ENCODE assay signal across 22 cellular contexts in the genomic region with DNA sequence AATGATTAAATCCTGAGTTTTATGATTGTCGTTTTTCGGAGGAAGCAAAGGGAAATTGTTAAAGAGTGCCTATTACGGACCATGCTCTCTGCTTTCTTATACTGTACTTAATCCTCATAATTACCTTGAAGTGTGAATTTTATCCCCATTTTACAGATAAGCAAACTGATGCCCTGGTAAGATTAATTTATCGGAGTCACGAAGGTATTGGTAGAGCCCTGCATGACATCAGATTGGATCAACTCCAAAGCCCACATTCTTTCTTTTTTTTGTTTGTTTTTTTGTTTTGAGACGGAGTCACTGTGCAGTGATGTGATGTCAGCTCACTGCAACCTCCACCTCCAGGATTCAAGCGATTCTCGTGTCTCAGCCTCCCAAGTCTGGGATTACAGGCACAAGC. TPM values are rescaled to one million over a fixed set of nuclear protein-coding genes. Genes with fewer than 3 reads are reported as not detected.
DNase-seq lines count a peak whose midpoint lies in the region; ATAC-seq and TF ChIP-seq lines count a peak whose summit lies in the region.
"Had no signal": no experiment of that assay in that cellular context is flagged by ENCODE, and none has a peak within 500 bp of the region (broad histone marks: within the 10 kb centered on the region; RNA-seq: fewer than 3 reads in every experiment).

No MANE protein-coding gene starts in this region.

- no peaks in the 10 kb centered on the region for H3K27me3 ChIP-seq in IMR-90 (ENCODE audit: control insufficient read depth, insufficient read depth, low read length)
- no peaks in the 10 kb centered on the region for H3K27me3 ChIP-seq in suprapubic skin
- peaks cover 36% of the 10 kb centered on the region for H3K27me3 ChIP-seq in CD4-positive, alpha-beta T cell (ENCODE audit: control insufficient read depth, insufficient read depth, low read length)
- H3K27me3 ChIP-seq: adrenal gland, upper lobe of left lung had no signal

- H3K4me3 ChIP-seq in IMR-90 (ENCODE audit: insufficient read depth, low read depth, low read length) (no peak overlapping the region), choroid plexus epithelial cell (ENCODE audit: low read depth, low read length) (no peak overlapping the region), suprapubic skin (no peak overlapping the region)
- H3K4me3 ChIP-seq: adrenal gland had no signal

- H4K20me1 ChIP-seq in IMR-90 (ENCODE audit: insufficient read depth, low read length) = peaks cover 9% of the 10 kb centered on the region; the same call in 1 of the 2 replicates

- no peak overlapping the region for H2AK5ac ChIP-seq in IMR-90 (ENCODE audit: low read depth, low read length)

- no peak overlapping the region for H3K4ac ChIP-seq in IMR-90 (ENCODE audit: low read depth, low read length)

- POLR2A ChIA-PET in IMR-90 (lab: Charles Lee; ENCODE audit: unreplicated experiment) = no interaction called here
- POLR2A ChIA-PET in CD4-positive, alpha-beta T cell (lab: Charles Lee) = no interaction called here

- H3K4me2 ChIP-seq in IMR-90 (ENCODE audit: low read depth, low read length) = no peak overlapping the region

- no TSS peak for BruUV-seq in IMR-90 (replicated peaks; lab: Mats Ljungman, UMichigan)

- CTCF ChIA-PET in IMR-90 (lab: Yijun Ruan, JAX) = no interaction called here
- CTCF ChIA-PET in CD4-positive, alpha-beta T cell (lab: Charles Lee) = no interaction called here

- no peak for DNase-seq in IMR-90
- peak; percentile 18 for DNase-seq in choroid plexus epithelial cell (ENCODE audit: low read depth)
- no peak for DNase-seq in memory B cell (ENCODE audit: low spot score in 2 of 2)
- no peak for DNase-seq in suprapubic skin (ENCODE audit: low spot score in 2 of 2)
- DNase-seq in activated T-cell treated with anti-CD3 and anti-CD28 coated beads, Interleukin-2, amount 50 U/mL, for 1 hour = no peak
- DNase-seq in CD4-positive, alpha-beta T cell = no peak
- no peak for DNase-seq in NOMO-1 (lab: John Stamatoyannopoulos, UW; ENCODE audit: unreplicated experiment in 2 of 2)
- DNase-seq: activated CD4-positive, alpha-beta T cell treated with anti-CD3 and anti-CD28 coated beads, Interleukin-2, amount 50 U/mL, for 48 hours; Caco-2; effector memory CD4-positive, alpha-beta T cell; islet precursor cell; naive B cell; NCI-H510A treated with DMSO at 0.1 percent for 48 hours; small intestine; stimulated activated CD4-positive, alpha-beta T cell treated with anti-CD3 and anti-CD28 coated beads, Interleukin-4, amount 100 ng/mL, for 1 hour; T-helper 2 cell; upper lobe of left lung; WERI-Rb-1 had no signal

- no peak overlapping the region for H3K23ac ChIP-seq in IMR-90 (ENCODE audit: low read depth, low read length)

- no peak overlapping the region for H3K27ac Mint-ChIP-seq in memory B cell
- H3K27ac Mint-ChIP-seq in CD4-positive, alpha-beta T cell = no peak overlapping the region
- H3K27ac Mint-ChIP-seq: stimulated activated naive CD8-positive, alpha-beta T cell treated with anti-CD3 and anti-CD28 coated beads, Interleukin-15, Interleukin-2, amounts not matched to agents 100 ng/mL and 50 ng/mL, for 24 hours had no signal

- TF ChIP-seq RAD21 in IMR-90 (IDR thresholded peaks at IDR 0.05; ENCODE audit: low read length) = no peak

- H2AK9ac ChIP-seq in IMR-90 (replicated peaks; ENCODE audit: low read depth, low read length, poor library complexity) = no peak overlapping the region

- no peak overlapping the region for H3K9ac ChIP-seq in IMR-90 (ENCODE audit: low read depth, low read length)

- in situ Hi-C loops in IMR-90 (cut with MboI; ENCODE audit: low sequenced_read_pairs) = no loop called here

- no peak overlapping the region for H3K14ac ChIP-seq in IMR-90 (replicated peaks; ENCODE audit: low read depth, low read length)

- no peak overlapping the region for H2AFZ ChIP-seq in IMR-90 (replicated peaks; ENCODE audit: low read length, poor library complexity)

- 0 out of 2 replicates have a peak overlapping the region, but pooled peaks have one; percentile 28 for H4K5ac ChIP-seq in IMR-90 (ENCODE audit: low read depth, low read length)

- intact Hi-C loops in IMR-90 (cut with micrococcal nuclease) = loop anchor here (1.0 kb wide), 1 partner anchor 74 kb away; no protein-coding TSS in a partner anchor
- intact Hi-C loops in CD4-positive, alpha-beta T cell (cut with DNase I, micrococcal nuclease) = no loop called here

- no peak for ATAC-seq in IMR-90 (ENCODE audit: low read depth)
- ATAC-seq in memory B cell (ENCODE audit: low read depth) = no peak
- ATAC-seq in CD4-positive, alpha-beta T cell (ENCODE audit: poor library complexity) = no peak
- ATAC-seq in GM21717 (IDR thresholded peaks at IDR 0.05; ENCODE audit: unreplicated experiment) = no peak

- H3K18ac ChIP-seq in IMR-90 (ENCODE audit: low read depth, low read length) = peak overlapping the region; percentile 26; the same call in 1 of the 2 replicates

- H3K79me1 ChIP-seq in IMR-90 (ENCODE audit: low read depth in 1 of 2, low read length in 2 of 2) = peaks cover 0 to 4% of the 10 kb centered on the region in 2 experiments; a peak in 2 of 4 replicates

- no peak overlapping the region; the same call in 1 of the 2 replicates for H2BK20ac ChIP-seq in IMR-90 (ENCODE audit: low read depth, low read length)

- H3K9me3 ChIP-seq in IMR-90 (ENCODE audit: control insufficient read depth, insufficient read depth, low read length) = no peaks in the 10 kb centered on the region
- no peaks in the 10 kb centered on the region for H3K9me3 ChIP-seq in suprapubic skin
- H3K9me3 ChIP-seq in CD4-positive, alpha-beta T cell (ENCODE audit: control insufficient read depth, low read length) = no peaks in the 10 kb centered on the region
- H3K9me3 ChIP-seq: adrenal gland, Caco-2, upper lobe of left lung had no signal

- dilution Hi-C loops in IMR-90 (cut with HindIII; ENCODE audit: low sequenced_read_pairs, unreplicated experiment) = no loop called here

- H4K8ac ChIP-seq in IMR-90 (ENCODE audit: low read depth in 2 of 2, low read length in 2 of 2) = peak overlapping the region in 1 of 2 experiments; percentile 54; a peak in 2 of 4 replicates

- H3K4me1 ChIP-seq in IMR-90 (ENCODE audit: control insufficient read depth, insufficient read depth, low read length) (peaks cover 3% of the 10 kb centered on the region), suprapubic skin (peaks cover 54% of the 10 kb centered on the region)
- H3K4me1 ChIP-seq: Caco-2 had no signal

- WGBS in IMR-90 (ENCODE audit: extremely low coverage in 2 of 2, insufficient read length in 1 of 2), 2 experiments = 100% methylated on average over 2 of the region's 8 CpGs; no CpG with 5 or more reads in 1 of the 2 experiments
- 61% methylated on average over 8 of the region's 8 CpGs for WGBS in suprapubic skin

- no peak overlapping the region for H2BK15ac ChIP-seq in IMR-90 (ENCODE audit: low read depth, low read length)

- no peaks in the 10 kb centered on the region for H3K9me3 Mint-ChIP-seq in memory B cell
- no peaks in the 10 kb centered on the region for H3K9me3 Mint-ChIP-seq in CD4-positive, alpha-beta T cell
- H3K9me3 Mint-ChIP-seq: central memory CD8-positive, alpha-beta T cell; naive B cell; stimulated activated naive CD8-positive, alpha-beta T cell treated with anti-CD3 and anti-CD28 coated beads, Interleukin-15, Interleukin-2, amounts not matched to agents 100 ng/mL and 50 ng/mL, for 24 hours had no signal

- TF ChIP-seq EP300 in suprapubic skin (IDR thresholded peaks at IDR 0.05) = no peak

- peaks cover 2% of the 10 kb centered on the region for H3K36me3 Mint-ChIP-seq in memory B cell
- no peaks in the 10 kb centered on the region for H3K36me3 Mint-ChIP-seq in CD4-positive, alpha-beta T cell (ENCODE audit: low read depth)

- TF ChIP-seq CTCF in IMR-90 (conservative IDR thresholded peaks at IDR 0.05; ENCODE audit: low read depth, low read length) (no peak), choroid plexus epithelial cell (conservative IDR thresholded peaks at IDR 0.05; ENCODE audit: low read depth, low read length) (no peak), suprapubic skin (IDR thresholded peaks at IDR 0.05) (no peak)
- no peak for TF ChIP-seq CTCF in CD4-positive, alpha-beta T cell (IDR thresholded peaks at IDR 0.05)

- H3K27ac ChIP-seq in IMR-90 (ENCODE audit: insufficient read depth, low read length) = no peak overlapping the region
- H3K27ac ChIP-seq in suprapubic skin = peak overlapping the region; percentile 94
- no peak overlapping the region for H3K27ac ChIP-seq in CD4-positive, alpha-beta T cell (ENCODE audit: low read depth, low read length)
- H3K27ac ChIP-seq: WERI-Rb-1 had no signal

- 0 out of 2 replicates have a peak overlapping the region, but pooled peaks have one; percentile 37 for H2BK120ac ChIP-seq in IMR-90 (ENCODE audit: low read depth, low read length)

- H4K91ac ChIP-seq in IMR-90 (ENCODE audit: insufficient read depth, low read depth, low read length) = no peak overlapping the region

- no peak overlapping the region for H2BK5ac ChIP-seq in IMR-90 (ENCODE audit: low read depth, low read length, poor library complexity, severe bottlenecking)

- H3K56ac ChIP-seq in IMR-90 (ENCODE audit: extremely low read depth, insufficient read depth, low read length) = no peak overlapping the region

- peaks cover 1% of the 10 kb centered on the region for H3K9me1 ChIP-seq in IMR-90 (ENCODE audit: insufficient read depth, low read length)

- H3K4me3 Mint-ChIP-seq in memory B cell = peak overlapping the region; percentile 32
- no peak overlapping the region for H3K4me3 Mint-ChIP-seq in CD4-positive, alpha-beta T cell

- peaks cover 24% of the 10 kb centered on the region for H3K4me1 Mint-ChIP-seq in memory B cell
- peaks cover 17% of the 10 kb centered on the region for H3K4me1 Mint-ChIP-seq in CD4-positive, alpha-beta T cell (ENCODE audit: low read depth)

- no peaks in the 10 kb centered on the region for H3K27me3 Mint-ChIP-seq in memory B cell
- peaks cover 78% of the 10 kb centered on the region for H3K27me3 Mint-ChIP-seq in CD4-positive, alpha-beta T cell
- H3K27me3 Mint-ChIP-seq: naive B cell had no signal

- H3K36me3 ChIP-seq in IMR-90 (ENCODE audit: control insufficient read depth, insufficient read depth, low read length) = 0 out of 2 replicates have a peak, but pooled peaks cover under 1% of the 10 kb centered on the region
- H3K36me3 ChIP-seq in suprapubic skin = no peaks in the 10 kb centered on the region
- H3K36me3 ChIP-seq: adrenal gland, upper lobe of left lung, WERI-Rb-1 had no signal

- no peak for TF ChIP-seq POLR2A in IMR-90 (IDR thresholded peaks at IDR 0.05; ENCODE audit: low read depth, low read length)
- TF ChIP-seq POLR2A in suprapubic skin (IDR thresholded peaks at IDR 0.05) = no peak

RNA-seq across cellular contexts. Expression of gene GNB4, which starts 1.6 kb away (rescaled TPM):
- total RNA-seq in IMR-90 (2012; rRNA removed) (112 and 131 TPM in 2 replicates), suprapubic skin (10 to 100 TPM; 70.5 to 91.1 (median 83.4) TPM)
- 20.1 and 22.1 TPM in 2 replicates for polyA plus RNA-seq in IMR-90 (2012; rRNA removed)
- 4.1 and 7.1 TPM in 2 replicates for polyA plus RNA-seq in IMR-90 (2012; cell fraction: cytosol; rRNA removed)
- polyA plus RNA-seq in IMR-90 (2012; cell fraction: nucleus; rRNA removed; ENCODE audit: low replicate concordance) = 1.9 and 12.4 TPM in 2 replicates
- total RNA-seq in CD4-positive, alpha-beta T cell = under 1 TPM; 0.41 to 0.56 TPM

Comparison
In these comparisons a context has a peak if more than half of its experiments do, and no peak if none do; other contexts are left out.
1. RNA of gene GNB4, which starts 1.6 kb away (total RNA-seq): 112 to 131 TPM in IMR-90 and 70.5 to 91.1 TPM in suprapubic skin; 0.41 to 0.56 TPM in CD4-positive, alpha-beta T cell; every median in the first group is over 10 times any median in the second.